8 cellular contexts compared by ENCODE assay signal in the genomic region with DNA sequence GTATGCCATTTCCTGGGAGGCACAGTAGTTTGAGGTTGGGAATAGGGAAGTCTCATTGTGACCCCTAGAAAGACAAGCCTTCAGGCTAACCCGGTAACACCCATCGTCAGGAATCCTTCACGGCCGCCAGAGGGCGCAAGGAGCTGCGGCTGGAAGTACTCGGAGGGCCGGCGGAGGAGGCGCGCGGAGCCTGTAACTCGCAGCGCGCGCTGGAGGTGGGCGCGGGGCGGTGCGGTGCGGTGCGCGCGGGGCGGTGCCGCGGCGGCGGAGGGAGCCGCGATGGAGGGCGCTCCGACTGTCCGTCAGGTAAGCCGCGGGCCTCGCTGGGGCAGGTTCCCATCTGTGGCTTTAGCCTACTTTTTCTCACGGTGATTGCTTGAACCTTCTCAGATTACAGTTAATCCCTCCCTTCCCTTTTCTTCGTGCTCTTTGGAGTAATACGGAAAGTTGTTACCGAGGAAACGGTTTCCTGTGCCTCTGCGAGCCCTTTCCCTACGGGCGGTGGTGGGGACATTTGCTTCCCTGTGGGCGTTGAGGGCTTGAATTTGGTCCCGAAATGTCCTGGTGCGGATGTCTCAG. TPM values are rescaled to one million over a fixed set of nuclear protein-coding genes. Genes with fewer than 3 reads are reported as not detected.
A peak's percentile ranks its signal among the peaks of the same experiment; 100 is the strongest.
DNase-seq lines count a peak whose midpoint lies in the region; ATAC-seq and TF ChIP-seq lines count a peak whose summit lies in the region.

TSS of gene GRAMD1C (plus strand) at position 158 of the 579 bp plus-strand sequence. CDS start at position 280, 122 bp downstream.

- no peaks in the 10 kb centered on the region for H3K27me3 ChIP-seq in HCT116 (ENCODE audit: insufficient read depth, low read length)
- H3K27me3 ChIP-seq in MG63 = no peaks in the 10 kb centered on the region
- H3K27me3 ChIP-seq in neural progenitor cell = no peaks in the 10 kb centered on the region
- H3K27me3 ChIP-seq in stomach smooth muscle (ENCODE audit: control insufficient read depth in 1 of 2, insufficient read depth in 2 of 2, low read length in 2 of 2) = no peaks in the 10 kb centered on the region

- no TSS peak for BruUV-seq in HCT116 (replicated peaks; lab: Mats Ljungman, UMichigan)

- peak within 1 kb of the TSS; percentile 79 for H3K4me2 ChIP-seq in HCT116 (ENCODE audit: low read length)
- peak within 1 kb of the TSS; percentile 85 for H3K4me2 ChIP-seq in neural progenitor cell

- H3K27ac Mint-ChIP-seq in neural progenitor cell = peak within 1 kb of the TSS; percentile 96

- POLR2A ChIA-PET in HCT116 (lab: Charles Lee) = no interaction called here

- peak within 1 kb of the TSS; percentile 59 for H3K9ac ChIP-seq in HCT116 (ENCODE audit: low read length)
- no peak within 1 kb of the TSS for H3K9ac ChIP-seq in neural progenitor cell
- H3K9ac ChIP-seq in stomach smooth muscle (ENCODE audit: low read length in 2 of 2) = peak within 1 kb of the TSS; percentile 43 to 60

- in situ Hi-C loops in G401 (cut with HindIII; ENCODE audit: low sequenced_read_pairs) = no loop called here

- H3K4me3 Mint-ChIP-seq in neural progenitor cell = peak within 1 kb of the TSS; percentile 86

- H3K79me2 ChIP-seq in HCT116 (ENCODE audit: insufficient read depth, low read length) (no peaks in the 10 kb centered on the region), neural progenitor cell (ENCODE audit: low read depth) (no peaks in the 10 kb centered on the region)

- DNase-seq in G401 (ENCODE audit: low spot score) (peak; percentile 85), HCT116 (ENCODE audit: low read depth, low spot score) (peak; percentile 82), MG63 (peak; percentile 89), SHP77 (lab: John Stamatoyannopoulos, UW) (peak; percentile 80 to 90), activated gamma-delta T cell (lab: John Stamatoyannopoulos, UW) (peak; percentile 64), foreskin melanocyte (peak; percentile 57), neural progenitor cell (ENCODE audit: low spot score) (peak; percentile 97)

- no peaks in the 10 kb centered on the region for H3K9me3 Mint-ChIP-seq in neural progenitor cell

- H3K4me1 ChIP-seq in HCT116 (ENCODE audit: control insufficient read depth in 1 of 2, insufficient read depth in 2 of 2, low read length in 2 of 2) (peaks cover 0 to 15% of the 10 kb centered on the region in 2 experiments; a peak in 1 of 4 replicates), neural progenitor cell (peaks cover 9% of the 10 kb centered on the region), stomach smooth muscle (ENCODE audit: control insufficient read depth, insufficient read depth, low read length) (peaks cover 2% of the 10 kb centered on the region)

- H3K27me3 Mint-ChIP-seq in neural progenitor cell (ENCODE audit: insufficient read depth, low read depth) = peaks cover 4% of the 10 kb centered on the region

- TF ChIP-seq CTCF in HCT116 (IDR thresholded peaks at IDR 0.05 in 2 of 3, conservative IDR thresholded peaks at IDR 0.05 in 1 of 3; ENCODE audit: borderline replicate concordance in 1 of 3, insufficient read depth in 1 of 3, low read depth in 2 of 3, low read length in 2 of 3) (peak; percentile 73 to 90 (median 83)), neural progenitor cell (IDR thresholded peaks at IDR 0.05) (peak; percentile 91)

- peak; percentile 75 for TF ChIP-seq RAD21 in HCT116 (IDR thresholded peaks at IDR 0.05; ENCODE audit: low read depth)

- peaks cover 25% of the 10 kb centered on the region for H3K4me1 Mint-ChIP-seq in neural progenitor cell

- H3K9me3 ChIP-seq in HCT116 (ENCODE audit: control insufficient read depth in 1 of 2, insufficient read depth in 1 of 2, low read depth in 1 of 2, low read length in 2 of 2) (no peaks in the 10 kb centered on the region), MG63 (no peaks in the 10 kb centered on the region), neural progenitor cell (ENCODE audit: low read depth) (no peaks in the 10 kb centered on the region), stomach smooth muscle (ENCODE audit: control insufficient read depth in 2 of 2, low read length in 2 of 2) (no peaks in the 10 kb centered on the region)

- H3K36me3 Mint-ChIP-seq in neural progenitor cell = peaks cover 3% of the 10 kb centered on the region

- H3K27ac ChIP-seq in HCT116 (ENCODE audit: low read depth, low read length) = peak within 1 kb of the TSS; percentile 21; the same call in 1 of the 2 replicates
- H3K27ac ChIP-seq in neural progenitor cell = peak within 1 kb of the TSS; percentile 89
- H3K27ac ChIP-seq in stomach smooth muscle (ENCODE audit: low read length) = no peak within 1 kb of the TSS

- H2AFZ ChIP-seq in HCT116 (ENCODE audit: low read depth, low read length, poor library complexity, severe bottlenecking) = peak within 1 kb of the TSS; percentile 42
- peak within 1 kb of the TSS; percentile 74 for H2AFZ ChIP-seq in neural progenitor cell (replicated peaks)

- no peak for TF ChIP-seq POLR2A in HCT116 (IDR thresholded peaks at IDR 0.05; ENCODE audit: borderline replicate concordance, extremely low read depth, insufficient read depth, insufficient read length)

- peak within 1 kb of the TSS; percentile 66 to 74 for H3K4me3 ChIP-seq in HCT116 (replicated peaks in 1 of 2; ENCODE audit: low read depth in 1 of 2, low read length in 2 of 2)
- H3K4me3 ChIP-seq in MG63 = peak within 1 kb of the TSS; percentile 54
- H3K4me3 ChIP-seq in neural progenitor cell = peak within 1 kb of the TSS; percentile 54
- peak within 1 kb of the TSS; percentile 69 to 81 for H3K4me3 ChIP-seq in stomach smooth muscle (ENCODE audit: low read length in 2 of 2)

- peak; percentile 97 for ATAC-seq in HCT116

- H3K36me3 ChIP-seq in HCT116 (ENCODE audit: control insufficient read depth in 1 of 2, insufficient read depth in 2 of 2, low read length in 2 of 2) (no peaks in the 10 kb centered on the region), MG63 (no peaks in the 10 kb centered on the region), neural progenitor cell (no peaks in the 10 kb centered on the region), stomach smooth muscle (ENCODE audit: control insufficient read depth in 2 of 2, insufficient read depth in 2 of 2, low read length in 2 of 2) (no peaks in the 10 kb centered on the region)

- intact Hi-C loops in HCT116 (cut with micrococcal nuclease) = loop anchor here (1.0 to 2.0 kb wide), 2 partner anchors 75 to 102 kb away; no protein-coding TSS in a partner anchor

- H4K20me1 ChIP-seq in HCT116 (ENCODE audit: insufficient read depth) (no peaks in the 10 kb centered on the region), neural progenitor cell (ENCODE audit: low read depth) (no peaks in the 10 kb centered on the region)

- peaks cover 19% of the 10 kb centered on the region for H3F3A ChIP-seq in neural progenitor cell (ENCODE audit: low read depth)

- CTCF ChIA-PET in HCT116 (lab: Charles Lee) = interaction anchor here (0.6 to 2.6 kb wide), 5 partner anchors 8 to 103 kb away, joined by 3 to 17 read pairs (median 4); no protein-coding TSS in a partner anchor

- no peaks in the 10 kb centered on the region for H3K9me2 ChIP-seq in HCT116 (ENCODE audit: insufficient read depth)

- RAD21 ChIA-PET in HCT116 (lab: Charles Lee; ENCODE audit: low non-redundant PET in 1 of 2, low total read pairs in 2 of 2, uncharacterized antibody in 2 of 2, unreplicated experiment in 2 of 2) = no interaction called here

TF ChIP-seq in HCT116, 20 proteins besides CTCF, POLR2A, EP300 and RAD21 (continues in another document):
- TF ChIP-seq, protein P1, sequence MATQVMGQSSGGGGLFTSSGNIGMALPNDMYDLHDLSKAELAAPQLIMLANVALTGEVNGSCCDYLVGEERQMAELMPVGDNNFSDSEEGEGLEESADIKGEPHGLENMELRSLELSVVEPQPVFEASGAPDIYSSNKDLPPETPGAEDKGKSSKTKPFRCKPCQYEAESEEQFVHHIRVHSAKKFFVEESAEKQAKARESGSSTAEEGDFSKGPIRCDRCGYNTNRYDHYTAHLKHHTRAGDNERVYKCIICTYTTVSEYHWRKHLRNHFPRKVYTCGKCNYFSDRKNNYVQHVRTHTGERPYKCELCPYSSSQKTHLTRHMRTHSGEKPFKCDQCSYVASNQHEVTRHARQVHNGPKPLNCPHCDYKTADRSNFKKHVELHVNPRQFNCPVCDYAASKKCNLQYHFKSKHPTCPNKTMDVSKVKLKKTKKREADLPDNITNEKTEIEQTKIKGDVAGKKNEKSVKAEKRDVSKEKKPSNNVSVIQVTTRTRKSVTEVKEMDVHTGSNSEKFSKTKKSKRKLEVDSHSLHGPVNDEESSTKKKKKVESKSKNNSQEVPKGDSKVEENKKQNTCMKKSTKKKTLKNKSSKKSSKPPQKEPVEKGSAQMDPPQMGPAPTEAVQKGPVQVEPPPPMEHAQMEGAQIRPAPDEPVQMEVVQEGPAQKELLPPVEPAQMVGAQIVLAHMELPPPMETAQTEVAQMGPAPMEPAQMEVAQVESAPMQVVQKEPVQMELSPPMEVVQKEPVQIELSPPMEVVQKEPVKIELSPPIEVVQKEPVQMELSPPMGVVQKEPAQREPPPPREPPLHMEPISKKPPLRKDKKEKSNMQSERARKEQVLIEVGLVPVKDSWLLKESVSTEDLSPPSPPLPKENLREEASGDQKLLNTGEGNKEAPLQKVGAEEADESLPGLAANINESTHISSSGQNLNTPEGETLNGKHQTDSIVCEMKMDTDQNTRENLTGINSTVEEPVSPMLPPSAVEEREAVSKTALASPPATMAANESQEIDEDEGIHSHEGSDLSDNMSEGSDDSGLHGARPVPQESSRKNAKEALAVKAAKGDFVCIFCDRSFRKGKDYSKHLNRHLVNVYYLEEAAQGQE (IDR thresholded peaks at IDR 0.05; ENCODE audit: low read depth) = no peak
- 0 out of 2 replicates have a peak, but pooled peaks have one; percentile 18 for TF ChIP-seq EGR1 (IDR thresholded peaks at IDR 0.05; ENCODE audit: low read depth)
- no peak for TF ChIP-seq ZBTB33 (IDR thresholded peaks at IDR 0.05; ENCODE audit: extremely low read depth, insufficient replicate concordance, low read length)

RNA-seq across cellular contexts. Expression of gene GRAMD1C, which starts in this region (rescaled TPM):
- total RNA-seq in G401 (2014; rRNA removed; shearing (Covaris generic)) = 8.1 and 13.5 TPM in 2 replicates
- 7.9 TPM for total RNA-seq in HCT116 (2021; ENCODE audit: unreplicated experiment)
- 1.1 and 3.6 TPM in 2 replicates for polyA plus RNA-seq in HCT116 (2012)
- total RNA-seq in MG63 (2014; rRNA removed; shearing (Covaris generic); ENCODE audit: low replicate concordance) = 1.8 and 2.5 TPM in 2 replicates
- 10.7 and 12.2 TPM in 2 replicates for total RNA-seq in neural progenitor cell (ENCODE audit: low replicate concordance)
